Comparison of ENCODE assay signal across 8 cellular contexts in genomic region chr1:94039514-94039870, GRCh38.
DNase-seq lines count a peak whose midpoint lies in the region; ATAC-seq lines count a peak whose summit lies in the region.

No MANE protein-coding gene starts in this region.

- DNase-seq in NK-92 treated with Interleukin-12 subunit alpha and Interleukin-12 subunit beta, amount 100 ng/mL, for 24 hours (lab: John Stamatoyannopoulos, UW): peak; percentile 15
- no peak for DNase-seq in NK-92 (lab: John Stamatoyannopoulos, UW; ENCODE audit: unreplicated experiment)
- DNase-seq in NCI-H1105 (lab: John Stamatoyannopoulos, UW): peak; percentile 49
- peak; percentile 63 for DNase-seq in UCSD-AML1 (lab: John Stamatoyannopoulos, UW; ENCODE audit: unreplicated experiment)
- peak; percentile 79 for DNase-seq in cerebellar cortex (ENCODE audit: low spot score)
- peak; percentile 70 for DNase-seq in left lobe of liver (ENCODE audit: low spot score)
- peak; percentile 11 to 55 for DNase-seq in stimulated activated CD4-positive, alpha-beta T cell treated with anti-CD3 and anti-CD28 coated beads, Interleukin-4, amount 100 ng/mL, for 4 hours
- DNase-seq in foreskin melanocyte: no peak

- ATAC-seq in left lobe of liver: peak; percentile 85

Comparison
In these comparisons a context has a peak if more than half of its experiments do, and no peak if none do; other contexts are left out.
1. DNase-seq: peak in NK-92 treated with Interleukin-12 subunit alpha and Interleukin-12 subunit beta, amount 100 ng/mL, for 24 hours (single experiment), NCI-H1105 (single experiment), UCSD-AML1 (single experiment), cerebellar cortex (single experiment), left lobe of liver (single experiment) and stimulated activated CD4-positive, alpha-beta T cell treated with anti-CD3 and anti-CD28 coated beads, Interleukin-4, amount 100 ng/mL, for 4 hours (2 of 2); none in NK-92 (single experiment) and foreskin melanocyte (single experiment).